Comparison of ENCODE assay signal across 1 cellular context in genomic region chr19:7636691-7637373, GRCh38.
TF ChIP-seq lines count a peak whose summit lies in the region.

STXBP2 (plus strand) TSS chr19:7637110; CDS start chr19:7637150, 40 bp downstream.

TF ChIP-seq in SK-N-SH, 30 proteins besides CTCF, POLR2A, EP300 and RAD21 (continued from another document):
- TF ChIP-seq SIN3A (IDR thresholded peaks at IDR 0.05; ENCODE audit: borderline replicate concordance, low read depth, low read length) (no peak), USF2 (IDR thresholded peaks at IDR 0.05; ENCODE audit: borderline replicate concordance, low read depth, low read length) (no peak), RXRA (IDR thresholded peaks at IDR 0.05; ENCODE audit: borderline replicate concordance, low read depth) (no peak), MEF2A (IDR thresholded peaks at IDR 0.05; ENCODE audit: borderline replicate concordance, low read depth) (no peak)
